Comparison of ENCODE assay signal across 1 cellular context in genomic region chr17:79721993-79722671, GRCh38.
A peak's percentile ranks its signal among the peaks of the same experiment; 100 is the strongest.
TF ChIP-seq lines count a peak whose summit lies in the region.

No MANE protein-coding gene starts in this region.

TF ChIP-seq in HepG2, 621 proteins besides CTCF, POLR2A, EP300 and RAD21 (continued from another document):
- TF ChIP-seq HNF1A (IDR thresholded peaks at IDR 0.05; ENCODE audit: low read depth), result no peak
- no peak for TF ChIP-seq HNF1A (CRISPR knock-in tag; IDR thresholded peaks at IDR 0.05; ENCODE audit: borderline replicate concordance)
- TF ChIP-seq ATF1 (CRISPR knock-in tag; IDR thresholded peaks at IDR 0.05), result no peak
- TF ChIP-seq MYPOP (CRISPR knock-in tag; IDR thresholded peaks at IDR 0.05), result no peak
- TF ChIP-seq ZFP37 (CRISPR knock-in tag; IDR thresholded peaks at IDR 0.05; ENCODE audit: borderline replicate concordance), result peak; percentile 72; the same call in 1 of the 2 replicates
- TF ChIP-seq ZNF605 (CRISPR knock-in tag; IDR thresholded peaks at IDR 0.05), result no peak
- TF ChIP-seq, protein P1, sequence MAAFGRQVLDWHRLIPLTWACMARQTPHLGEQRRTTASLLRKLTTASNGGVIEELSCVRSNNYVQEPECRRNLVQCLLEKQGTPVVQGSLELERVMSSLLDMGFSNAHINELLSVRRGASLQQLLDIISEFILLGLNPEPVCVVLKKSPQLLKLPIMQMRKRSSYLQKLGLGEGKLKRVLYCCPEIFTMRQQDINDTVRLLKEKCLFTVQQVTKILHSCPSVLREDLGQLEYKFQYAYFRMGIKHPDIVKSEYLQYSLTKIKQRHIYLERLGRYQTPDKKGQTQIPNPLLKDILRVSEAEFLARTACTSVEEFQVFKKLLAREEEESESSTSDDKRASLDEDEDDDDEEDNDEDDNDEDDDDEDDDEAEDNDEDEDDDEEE (CRISPR knock-in tag; IDR thresholded peaks at IDR 0.05), result no peak
- no peak for TF ChIP-seq ZNF577 (CRISPR knock-in tag; IDR thresholded peaks at IDR 0.05; ENCODE audit: borderline replicate concordance, low read depth)
- TF ChIP-seq, protein P2, sequence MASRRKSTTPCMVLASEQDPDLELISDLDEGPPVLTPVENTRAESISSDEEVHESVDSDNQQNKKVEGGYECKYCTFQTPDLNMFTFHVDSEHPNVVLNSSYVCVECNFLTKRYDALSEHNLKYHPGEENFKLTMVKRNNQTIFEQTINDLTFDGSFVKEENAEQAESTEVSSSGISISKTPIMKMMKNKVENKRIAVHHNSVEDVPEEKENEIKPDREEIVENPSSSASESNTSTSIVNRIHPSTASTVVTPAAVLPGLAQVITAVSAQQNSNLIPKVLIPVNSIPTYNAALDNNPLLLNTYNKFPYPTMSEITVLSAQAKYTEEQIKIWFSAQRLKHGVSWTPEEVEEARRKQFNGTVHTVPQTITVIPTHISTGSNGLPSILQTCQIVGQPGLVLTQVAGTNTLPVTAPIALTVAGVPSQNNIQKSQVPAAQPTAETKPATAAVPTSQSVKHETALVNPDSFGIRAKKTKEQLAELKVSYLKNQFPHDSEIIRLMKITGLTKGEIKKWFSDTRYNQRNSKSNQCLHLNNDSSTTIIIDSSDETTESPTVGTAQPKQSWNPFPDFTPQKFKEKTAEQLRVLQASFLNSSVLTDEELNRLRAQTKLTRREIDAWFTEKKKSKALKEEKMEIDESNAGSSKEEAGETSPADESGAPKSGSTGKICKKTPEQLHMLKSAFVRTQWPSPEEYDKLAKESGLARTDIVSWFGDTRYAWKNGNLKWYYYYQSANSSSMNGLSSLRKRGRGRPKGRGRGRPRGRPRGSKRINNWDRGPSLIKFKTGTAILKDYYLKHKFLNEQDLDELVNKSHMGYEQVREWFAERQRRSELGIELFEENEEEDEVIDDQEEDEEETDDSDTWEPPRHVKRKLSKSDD (CRISPR knock-in tag; IDR thresholded peaks at IDR 0.05; ENCODE audit: low read depth), result no peak
- peak; percentile 65; the same call in 1 of the 2 replicates for TF ChIP-seq KDM5B (CRISPR knock-in tag; IDR thresholded peaks at IDR 0.05; ENCODE audit: borderline replicate concordance)
- no peak for TF ChIP-seq ZNF646 (CRISPR knock-in tag; IDR thresholded peaks at IDR 0.05)
- TF ChIP-seq, protein P3, sequence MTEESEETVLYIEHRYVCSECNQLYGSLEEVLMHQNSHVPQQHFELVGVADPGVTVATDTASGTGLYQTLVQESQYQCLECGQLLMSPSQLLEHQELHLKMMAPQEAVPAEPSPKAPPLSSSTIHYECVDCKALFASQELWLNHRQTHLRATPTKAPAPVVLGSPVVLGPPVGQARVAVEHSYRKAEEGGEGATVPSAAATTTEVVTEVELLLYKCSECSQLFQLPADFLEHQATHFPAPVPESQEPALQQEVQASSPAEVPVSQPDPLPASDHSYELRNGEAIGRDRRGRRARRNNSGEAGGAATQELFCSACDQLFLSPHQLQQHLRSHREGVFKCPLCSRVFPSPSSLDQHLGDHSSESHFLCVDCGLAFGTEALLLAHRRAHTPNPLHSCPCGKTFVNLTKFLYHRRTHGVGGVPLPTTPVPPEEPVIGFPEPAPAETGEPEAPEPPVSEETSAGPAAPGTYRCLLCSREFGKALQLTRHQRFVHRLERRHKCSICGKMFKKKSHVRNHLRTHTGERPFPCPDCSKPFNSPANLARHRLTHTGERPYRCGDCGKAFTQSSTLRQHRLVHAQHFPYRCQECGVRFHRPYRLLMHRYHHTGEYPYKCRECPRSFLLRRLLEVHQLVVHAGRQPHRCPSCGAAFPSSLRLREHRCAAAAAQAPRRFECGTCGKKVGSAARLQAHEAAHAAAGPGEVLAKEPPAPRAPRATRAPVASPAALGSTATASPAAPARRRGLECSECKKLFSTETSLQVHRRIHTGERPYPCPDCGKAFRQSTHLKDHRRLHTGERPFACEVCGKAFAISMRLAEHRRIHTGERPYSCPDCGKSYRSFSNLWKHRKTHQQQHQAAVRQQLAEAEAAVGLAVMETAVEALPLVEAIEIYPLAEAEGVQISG (CRISPR knock-in tag; IDR thresholded peaks at IDR 0.05), result no peak
- TF ChIP-seq ONECUT2 (CRISPR knock-in tag; IDR thresholded peaks at IDR 0.05), result no peak
- 0 out of 2 replicates have a peak, but pooled peaks have one; percentile 48 for TF ChIP-seq CENPT (CRISPR knock-in tag; IDR thresholded peaks at IDR 0.05; ENCODE audit: low read depth)
- no peak for TF ChIP-seq TCF7 (IDR thresholded peaks at IDR 0.05; ENCODE audit: low read depth)
- no peak for TF ChIP-seq ISX (CRISPR knock-in tag; conservative IDR thresholded peaks at IDR 0.05)
- TF ChIP-seq KLF11 (CRISPR knock-in tag; IDR thresholded peaks at IDR 0.05), result no peak
- no peak for TF ChIP-seq PCBP1 (IDR thresholded peaks at IDR 0.05; ENCODE audit: borderline replicate concordance, low read depth, low read length)
- TF ChIP-seq RARA (CRISPR knock-in tag; IDR thresholded peaks at IDR 0.05), result no peak
- no peak for TF ChIP-seq NFYC (CRISPR knock-in tag; IDR thresholded peaks at IDR 0.05)
- TF ChIP-seq ZNF205 (CRISPR knock-in tag; IDR thresholded peaks at IDR 0.05), result 0 out of 2 replicates have a peak, but pooled peaks have one; percentile 41
- no peak for TF ChIP-seq ZFP36L1 (CRISPR knock-in tag; IDR thresholded peaks at IDR 0.05)
- no peak for TF ChIP-seq ZSCAN22 (CRISPR knock-in tag; IDR thresholded peaks at IDR 0.05)
- no peak for TF ChIP-seq ZNF639 (CRISPR knock-in tag; conservative IDR thresholded peaks at IDR 0.05)
- no peak for TF ChIP-seq POLR2G (IDR thresholded peaks at IDR 0.05; ENCODE audit: low read depth, low read length)
- TF ChIP-seq ZNF615 (CRISPR knock-in tag; IDR thresholded peaks at IDR 0.05; ENCODE audit: borderline replicate concordance), result no peak
- no peak for TF ChIP-seq CC2D1A (CRISPR knock-in tag; IDR thresholded peaks at IDR 0.05)
- no peak for TF ChIP-seq ZNF850 (CRISPR knock-in tag; conservative IDR thresholded peaks at IDR 0.05)
